28 cellular contexts compared by ENCODE assay signal in the genomic region with DNA sequence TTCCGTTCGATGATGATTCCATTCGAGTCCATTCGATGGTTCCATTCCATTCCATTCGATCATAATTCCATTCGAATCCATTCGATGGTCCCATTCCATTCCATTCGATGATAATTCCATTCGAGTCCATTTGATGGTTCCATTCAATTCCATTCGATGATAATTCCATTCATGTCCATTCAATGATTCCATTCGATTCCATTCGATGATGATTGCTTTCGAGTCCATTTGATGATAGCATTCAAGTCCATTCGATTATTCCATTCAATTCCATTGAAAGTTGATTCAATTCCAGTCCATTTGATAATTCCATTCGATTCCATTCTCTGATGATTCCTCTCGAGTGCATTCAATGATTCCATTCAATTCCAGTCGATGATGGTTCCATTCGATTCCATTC.
"Had no signal": no experiment of that assay in that cellular context is flagged by ENCODE, and none has a peak within 500 bp of the region (broad histone marks: within the 10 kb centered on the region; RNA-seq: fewer than 3 reads in every experiment).

No MANE protein-coding gene starts in this region.

- H3K27ac ChIP-seq: dorsolateral prefrontal cortex, epithelial cell of prostate, foreskin keratinocyte, heart right ventricle, neural progenitor cell, psoas muscle, skin epidermis, suprapubic skin, transverse colon, vagina had no signal

- H3K27me3 ChIP-seq: foreskin keratinocyte, neural progenitor cell, suprapubic skin, transverse colon, vagina had no signal

- H3K9ac ChIP-seq: neural progenitor cell had no signal

- DNase-seq: dorsolateral prefrontal cortex; effector CD4-positive, alpha-beta T cell; foreskin keratinocyte; glutamatergic neuron; heart right ventricle; hippocampal formation; immature natural killer cell; islet precursor cell; left ventricle myocardium superior; mucosa of descending colon; naive B cell; psoas muscle; right cardiac atrium; stimulated activated CD4-positive, alpha-beta T cell treated with anti-CD3 and anti-CD28 coated beads, Interleukin-12 subunit alpha, Interleukin-12 subunit beta, amount 100 ng/mL, for 4 hours; stimulated activated CD4-positive, alpha-beta T cell treated with anti-CD3 and anti-CD28 coated beads, Interleukin-1b, Interleukin-23, amount 100 ng/mL, for 48 hours; stimulated activated CD4-positive, alpha-beta T cell treated with anti-CD3 and anti-CD28 coated beads, Interleukin-4, amount 100 ng/mL, for 1 hour; stimulated activated CD8-positive, alpha-beta memory T cell treated with anti-CD3 and anti-CD28 coated beads, Interleukin-4, amount 100 ng/mL, for 48 hours; stimulated activated naive CD4-positive, alpha-beta T cell; stimulated activated naive CD8-positive, alpha-beta T cell treated with anti-CD3 and anti-CD28 coated beads, Interleukin-15, amount 100 ng/mL, for 72 hours; transverse colon had no signal

- H3K4me2 ChIP-seq: neural progenitor cell had no signal

- H2AFZ ChIP-seq: neural progenitor cell had no signal

- H3K4me1 ChIP-seq: foreskin keratinocyte, heart right ventricle, neural progenitor cell, psoas muscle, suprapubic skin, transverse colon, vagina had no signal

- FAIRE-seq: colon had no signal

- ATAC-seq: esophagus mucosa; foreskin keratinocyte; heart right ventricle; left ventricle myocardium superior; mucosa of descending colon; right cardiac atrium; stimulated activated naive CD8-positive, alpha-beta T cell treated with anti-CD3 and anti-CD28 coated beads, Interleukin-15, amount 100 ng/mL, for 72 hours had no signal

- H3K4me3 ChIP-seq: dorsolateral prefrontal cortex, heart right ventricle, lung, mucosa of descending colon, neural progenitor cell, psoas muscle, skin epidermis, suprapubic skin, transverse colon, vagina had no signal

- H3K36me3 ChIP-seq: heart right ventricle, neural progenitor cell, suprapubic skin, transverse colon, vagina had no signal
